Comparison of ENCODE assay signal across 22 cellular contexts in the genomic region with DNA sequence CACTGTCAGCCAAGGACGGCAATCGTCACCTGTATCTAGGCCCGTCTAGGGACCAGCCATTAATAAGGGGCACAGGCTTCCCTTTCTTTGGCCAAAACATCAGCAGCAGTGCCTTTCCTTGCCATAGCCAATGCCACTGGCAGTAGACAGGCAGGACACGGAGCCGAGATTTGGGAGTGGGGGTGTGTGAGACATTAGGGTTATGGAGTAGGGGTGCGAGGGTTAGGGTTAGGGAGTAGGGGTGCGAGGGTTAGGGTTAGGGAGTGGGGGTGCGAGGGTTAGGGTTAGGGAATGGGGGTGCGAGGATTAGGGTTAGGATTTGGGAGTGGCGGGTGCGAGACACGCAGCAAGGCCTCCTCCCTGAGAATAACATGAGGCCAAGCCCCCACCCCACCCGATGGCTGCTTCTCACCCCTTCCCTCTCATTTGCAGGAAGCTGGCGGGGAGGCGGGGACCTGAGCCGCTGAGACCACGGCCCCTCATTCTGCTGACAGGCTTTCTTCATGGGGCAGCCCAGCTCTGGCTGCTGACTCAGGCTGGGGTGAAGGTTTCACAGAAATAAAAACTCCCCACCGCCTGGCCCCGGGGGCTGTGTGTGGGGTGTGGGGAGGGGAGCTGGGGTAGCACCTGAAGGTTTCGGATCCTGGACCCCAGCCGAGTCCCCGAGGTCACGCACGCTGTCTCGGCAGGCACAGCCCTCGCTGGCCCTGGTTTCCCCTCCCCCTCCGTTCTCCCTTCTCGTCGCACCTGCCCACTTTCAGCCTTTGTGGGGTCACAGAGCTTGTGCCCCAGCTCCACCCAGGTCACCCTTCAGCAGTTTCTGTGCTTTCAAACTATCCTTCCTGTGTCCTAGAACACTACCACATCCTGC.
DNase-seq lines count a peak whose midpoint lies in the region; ATAC-seq, FAIRE-seq and TF ChIP-seq lines count a peak whose summit lies in the region.
"Had no signal": no experiment of that assay in that cellular context is flagged by ENCODE, and none has a peak within 500 bp of the region (broad histone marks: within the 10 kb centered on the region; RNA-seq: fewer than 3 reads in every experiment).

No MANE protein-coding gene starts in this region.

- TF ChIP-seq RAD21 in HepG2 (CRISPR knock-in tag; IDR thresholded peaks at IDR 0.05) = no peak

- peak overlapping the region; percentile 59 to 79 for H3K27ac Mint-ChIP-seq in effector memory CD8-positive, alpha-beta T cell
- H3K27ac Mint-ChIP-seq: activated B cell treated with CpG ODN at 0.5 μM for 24 hours; activated CD4-positive, alpha-beta memory T cell treated with anti-CD3 and anti-CD28 coated beads for 36 hours; B cell had no signal

- H3K4me1 Mint-ChIP-seq in effector memory CD8-positive, alpha-beta T cell (ENCODE audit: low read depth in 2 of 2) = peaks cover 20 to 24% of the 10 kb centered on the region in 2 donors

- WGBS in HepG2 (ENCODE audit: low lambda C conversion rate) = 67% methylated on average over 29 of the region's 29 CpGs
- WGBS in right lobe of liver (ENCODE audit: insufficient coverage, low coverage, low lambda C conversion rate, missing lambda C conversion rate) = 82% methylated on average over 14 of the region's 29 CpGs

- H3K9me3 Mint-ChIP-seq in effector memory CD8-positive, alpha-beta T cell = no peaks in the 10 kb centered on the region
- H3K9me3 Mint-ChIP-seq: activated B cell treated with CpG ODN at 0.5 μM for 24 hours had no signal

- H3K9me3 ChIP-seq in HepG2 (ENCODE audit: low read length) (no peaks in the 10 kb centered on the region), right lobe of liver (no peaks in the 10 kb centered on the region)
- H3K9me3 ChIP-seq: Caco-2, lower lobe of right lung had no signal

- H3K36me3 ChIP-seq in HepG2 (replicated peaks in 1 of 2; ENCODE audit: control insufficient read depth in 1 of 2, insufficient read depth in 2 of 2, low read length in 2 of 2) (0 out of 5 replicates have a peak, but pooled peaks cover 0 to 1% of the 10 kb centered on the region in 2 experiments), right lobe of liver (no peaks in the 10 kb centered on the region)
- H3K36me3 ChIP-seq: lower lobe of right lung had no signal

- H3K36me3 Mint-ChIP-seq in effector memory CD8-positive, alpha-beta T cell (ENCODE audit: insufficient read depth) = peaks cover 6% of the 10 kb centered on the region
- H3K36me3 Mint-ChIP-seq: activated CD4-positive, alpha-beta memory T cell treated with anti-CD3 and anti-CD28 coated beads for 36 hours had no signal

- CTCF ChIA-PET in HepG2 (lab: Yijun Ruan, JAX; ENCODE audit: low intra/inter-chr PET ratio, low total read pairs) = no interaction called here

- H3K27me3 Mint-ChIP-seq in effector memory CD8-positive, alpha-beta T cell = peaks cover 0 to 2% of the 10 kb centered on the region in 2 donors

- TF ChIP-seq CTCF in HepG2 (CRISPR knock-in tag; IDR thresholded peaks at IDR 0.05) = no peak
- TF ChIP-seq CTCF in right lobe of liver (IDR thresholded peaks at IDR 0.05) = no peak

- no peak for FAIRE-seq in HepG2 (lab: Jason Lieb, UNC)
- FAIRE-seq in HTR-8/SVneo (lab: Jason Lieb, UNC) = no peak
- FAIRE-seq: A204.1 had no signal

- H3K4me3 ChIP-seq in HepG2 (replicated peaks in 1 of 3; ENCODE audit: insufficient read depth in 1 of 3, low read depth in 2 of 3, low read length in 3 of 3) (no peak overlapping the region), right lobe of liver (no peak overlapping the region)
- H3K4me3 ChIP-seq: dorsolateral prefrontal cortex, lower lobe of right lung had no signal

- no peak overlapping the region for H3K4me2 ChIP-seq in HepG2 (ENCODE audit: low read depth, low read length)

- TF ChIP-seq POLR2A in HepG2 (IDR thresholded peaks at IDR 0.05; ENCODE audit: insufficient read depth in 1 of 2, low read depth in 2 of 2, low read length in 2 of 2) (no peak), right lobe of liver (IDR thresholded peaks at IDR 0.05) (no peak)

- no peaks in the 10 kb centered on the region for H4K20me1 ChIP-seq in HepG2 (ENCODE audit: insufficient read depth, low read length)

- H3K27ac ChIP-seq in HepG2 (ENCODE audit: extremely low read length, insufficient read depth, low read length) (no peak overlapping the region), right lobe of liver (no peak overlapping the region)
- H3K27ac ChIP-seq: dorsolateral prefrontal cortex, lower lobe of right lung had no signal

- DNase-seq in HepG2 (ENCODE audit: low spot score) = no peak
- DNase-seq in right lobe of liver = no peak
- DNase-seq in effector memory CD8-positive, alpha-beta T cell = no peak
- DNase-seq in KG1 (lab: John Stamatoyannopoulos, UW) = no peak
- no peak for DNase-seq in HTR-8/SVneo (ENCODE audit: insufficient read length, low spot score)
- DNase-seq: activated B cell treated with CpG ODN at 0.5 μM for 24 hours; activated CD4-positive, alpha-beta memory T cell treated with anti-CD3 and anti-CD28 coated beads for 36 hours; activated effector memory CD4-positive, alpha-beta T cell treated with Interleukin-2 at 50 U/mL for 16 hours; Caco-2; central memory CD4-positive, alpha-beta T cell; dorsolateral prefrontal cortex; glutamatergic neuron; lower lobe of right lung; NCI-H1436 treated with DMSO at 0.1 percent for 48 hours; NCI-H2107; NCI-H446 treated with DMSO at 0.1 percent for 48 hours; SHP77 treated with DMSO at 0.1 percent for 48 hours had no signal

- no peak overlapping the region for H3K9ac ChIP-seq in HepG2 (ENCODE audit: insufficient read depth, low read depth, low read length)

- H3K27me3 ChIP-seq in HepG2 (ENCODE audit: control insufficient read depth in 1 of 2, insufficient read depth in 2 of 2, low read length in 2 of 2) = peaks cover 1 to 32% of the 10 kb centered on the region in 2 experiments
- H3K27me3 ChIP-seq in right lobe of liver = no peaks in the 10 kb centered on the region
- H3K27me3 ChIP-seq: dorsolateral prefrontal cortex had no signal

- peak overlapping the region in 1 of 2 donors; percentile 56 for H3K4me3 Mint-ChIP-seq in effector memory CD8-positive, alpha-beta T cell
- H3K4me3 Mint-ChIP-seq: activated B cell treated with CpG ODN at 0.5 μM for 24 hours; activated CD4-positive, alpha-beta memory T cell treated with anti-CD3 and anti-CD28 coated beads for 36 hours; B cell had no signal

- in situ Hi-C loops in HepG2 (cut with HindIII; ENCODE audit: extremely low pct_ligation_motif_present, low pct_unique_long_range_greater_than_20kb) = no loop called here

- H3K4me1 ChIP-seq in HepG2 (ENCODE audit: insufficient read depth, low read length) (peaks cover 7% of the 10 kb centered on the region; the same call in 1 of the 2 replicates), right lobe of liver (peaks cover 0 to 2% (median 0%) of the 10 kb centered on the region in 4 donors)
- H3K4me1 ChIP-seq: lower lobe of right lung had no signal

- POLR2A ChIA-PET in HepG2 (lab: Yijun Ruan, JAX) = no interaction called here

- BruUV-seq in HepG2 (replicated peaks; lab: Mats Ljungman, UMichigan) = no TSS peak

- H3K79me2 ChIP-seq in HepG2 (ENCODE audit: insufficient read depth, low read length) = no peaks in the 10 kb centered on the region

- TF ChIP-seq EP300 in HepG2 (IDR thresholded peaks at IDR 0.05; ENCODE audit: low read depth in 2 of 2, low read length in 2 of 2) (no peak), HepG2 (CRISPR knock-in tag; IDR thresholded peaks at IDR 0.05; ENCODE audit: borderline replicate concordance) (no peak)

- intact Hi-C loops in HepG2 (cut with micrococcal nuclease; ENCODE audit: unreplicated experiment) = no loop called here
- intact Hi-C loops in right lobe of liver (cut with DNase I) = no loop called here

- no peak overlapping the region for H2AFZ ChIP-seq in HepG2 (ENCODE audit: low read length)

- no peak for ATAC-seq in HepG2
- no peak for ATAC-seq in right lobe of liver
- ATAC-seq in HG03135 (IDR thresholded peaks at IDR 0.05; ENCODE audit: unreplicated experiment) = peak; percentile 33
- no peak for ATAC-seq in effector memory CD8-positive, alpha-beta T cell (replicated peaks)
- ATAC-seq in HG03432 (IDR thresholded peaks at IDR 0.05; ENCODE audit: unreplicated experiment) = no peak
- ATAC-seq in GM19397 (IDR thresholded peaks at IDR 0.05; ENCODE audit: unreplicated experiment) = no peak
- ATAC-seq: lower lobe of right lung had no signal

TF ChIP-seq in HepG2, 621 proteins besides CTCF, POLR2A, EP300 and RAD21:
- TF ChIP-seq ZNF263 (CRISPR knock-in tag; IDR thresholded peaks at IDR 0.05) (no peak), HNRNPK (IDR thresholded peaks at IDR 0.05; ENCODE audit: low read depth, low read length, poor library complexity, severe bottlenecking) (peak; percentile 69), PCBP2 (optimal IDR thresholded peaks at IDR 0.05; ENCODE audit: low read depth, low read length, poor library complexity, severe bottlenecking) (peak; percentile 94), ZNF251 (CRISPR knock-in tag; IDR thresholded peaks at IDR 0.05) (no peak), SRSF1 (optimal IDR thresholded peaks at IDR 0.05; ENCODE audit: low read depth, low read length) (no peak)
- TF ChIP-seq, protein P1, sequence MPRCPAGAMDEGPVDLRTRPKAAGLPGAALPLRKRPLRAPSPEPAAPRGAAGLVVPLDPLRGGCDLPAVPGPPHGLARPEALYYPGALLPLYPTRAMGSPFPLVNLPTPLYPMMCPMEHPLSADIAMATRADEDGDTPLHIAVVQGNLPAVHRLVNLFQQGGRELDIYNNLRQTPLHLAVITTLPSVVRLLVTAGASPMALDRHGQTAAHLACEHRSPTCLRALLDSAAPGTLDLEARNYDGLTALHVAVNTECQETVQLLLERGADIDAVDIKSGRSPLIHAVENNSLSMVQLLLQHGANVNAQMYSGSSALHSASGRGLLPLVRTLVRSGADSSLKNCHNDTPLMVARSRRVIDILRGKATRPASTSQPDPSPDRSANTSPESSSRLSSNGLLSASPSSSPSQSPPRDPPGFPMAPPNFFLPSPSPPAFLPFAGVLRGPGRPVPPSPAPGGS (CRISPR knock-in tag; IDR thresholded peaks at IDR 0.05) = no peak
